In the genomic region with DNA sequence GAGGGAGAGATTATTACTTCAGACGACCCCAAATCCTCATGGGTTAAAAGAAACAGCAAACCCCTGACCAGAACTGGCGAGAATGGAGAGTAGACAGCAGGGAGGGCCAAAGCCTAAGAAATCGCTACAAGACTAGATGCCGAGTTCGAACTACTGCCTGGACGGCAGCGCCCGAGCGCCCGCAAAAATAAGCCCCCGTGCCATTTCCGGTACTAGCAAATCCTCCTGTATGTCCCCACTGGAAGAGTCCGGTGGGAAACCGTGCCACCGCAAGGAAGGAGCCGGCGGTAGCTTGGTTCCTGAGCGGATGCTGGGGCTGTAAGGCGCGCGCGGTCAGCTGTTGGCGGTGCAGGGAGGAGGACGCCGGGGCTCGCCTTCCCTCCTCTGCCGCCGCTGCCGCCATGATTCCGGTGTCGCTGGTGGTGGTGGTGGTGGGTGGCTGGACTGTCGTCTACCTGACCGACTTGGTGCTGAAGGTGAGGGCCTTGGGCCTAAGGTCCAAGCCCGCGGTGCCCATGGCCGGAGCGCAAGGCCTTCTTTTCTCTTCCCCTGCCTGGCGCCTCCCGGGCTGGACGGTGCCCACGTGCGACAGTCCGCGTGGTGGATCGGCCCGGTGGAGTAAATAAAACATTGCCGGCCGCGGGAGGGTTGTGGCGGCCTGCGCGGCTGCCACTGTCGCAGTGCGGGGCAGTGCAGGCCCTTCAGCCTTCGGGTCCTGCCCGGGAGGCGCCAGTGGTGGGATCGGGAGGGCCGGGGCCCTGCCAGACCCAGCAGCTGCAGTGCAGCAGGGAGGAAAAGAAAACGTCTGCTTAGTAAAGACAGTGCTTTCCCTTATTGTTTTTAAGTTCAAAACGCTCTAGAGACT, we compare ENCODE assay signal across 8 cellular contexts. TPM values are rescaled to one million over a fixed set of nuclear protein-coding genes. Genes with fewer than 3 reads are reported as not detected.
DNase-seq lines count a peak whose midpoint lies in the region; ATAC-seq, FAIRE-seq and TF ChIP-seq lines count a peak whose summit lies in the region.

A gene (plus strand): TSS at position 284 of the 865 bp plus-strand sequence. CDS start 118 bp downstream, at position 402.

- H3K27me3 ChIP-seq in adrenal gland = no peaks in the 10 kb centered on the region
- no peaks in the 10 kb centered on the region for H3K27me3 ChIP-seq in upper lobe of left lung

- H3K4me3 ChIP-seq in adrenal gland = peak within 1 kb of the TSS; percentile 42 to 68 (median 56)
- peak within 1 kb of the TSS; percentile 45 to 72 (median 67) for H3K4me3 ChIP-seq in upper lobe of left lung

- H3K9me3 ChIP-seq in adrenal gland (replicated peaks in 1 of 3) = no peaks in the 10 kb centered on the region
- no peaks in the 10 kb centered on the region for H3K9me3 ChIP-seq in upper lobe of left lung

- DNase-seq in GM12892 (ENCODE audit: insufficient read length) (peak; percentile 13), NCI-H1436 treated with DMSO at 0.1 percent for 48 hours (lab: John Stamatoyannopoulos, UW) (peak; percentile 33), T follicular helper cell (ENCODE audit: low read depth) (peak; percentile 65), adrenal gland (peak; percentile 79 to 91 (median 84)), left cardiac atrium (peak; percentile 81), posterior vena cava (ENCODE audit: low spot score) (peak; percentile 94), upper lobe of left lung (peak; percentile 79 to 90)

- WGBS in adrenal gland, 4 donors = 0 to 33% (median 17%) methylated on average over 4 to 61 of the region's 61 CpGs
- WGBS in upper lobe of left lung, 2 donors = 0 to 41% methylated on average over 1 to 61 of the region's 61 CpGs

- intact Hi-C loops in adrenal gland (cut with DNase I) (no loop called here), left cardiac atrium (cut with DNase I) (loop anchor here in 1 of 2 donors (5.0 kb wide), 1 partner anchor 82 kb away; a partner anchor contains a TSS), posterior vena cava (cut with DNase I) (loop anchor here (5.0 to 10.0 kb wide), 3 partner anchors 95 to 138 kb away; no protein-coding TSS in a partner anchor)

- peak; percentile 21 for FAIRE-seq in GM12892 (lab: Jason Lieb, UNC)

- peak in 4 of 6 experiments; percentile 7 to 27 (median 17) for TF ChIP-seq CTCF in adrenal gland (IDR thresholded peaks at IDR 0.05)
- peak in 2 of 6 experiments; percentile 24 to 35 for TF ChIP-seq CTCF in upper lobe of left lung (IDR thresholded peaks at IDR 0.05)

- H3K4me1 ChIP-seq in adrenal gland (replicated peaks in 1 of 2) (peaks cover 0 to 6% of the 10 kb centered on the region in 2 donors), upper lobe of left lung (peaks cover 0 to 10% (median 2%) of the 10 kb centered on the region in 4 donors)

- TF ChIP-seq EP300 in upper lobe of left lung (IDR thresholded peaks at IDR 0.05) = no peak

- peak within 1 kb of the TSS in 4 of 5 donors; percentile 61 to 84 (median 80) for H3K27ac ChIP-seq in adrenal gland
- H3K27ac ChIP-seq in upper lobe of left lung = peak within 1 kb of the TSS; percentile 84 to 88 (median 86)

- TF ChIP-seq POLR2A in GM12892 (IDR thresholded peaks at IDR 0.05; ENCODE audit: low read depth, low read length) (peak; percentile 70), adrenal gland (IDR thresholded peaks at IDR 0.05) (peak; percentile 58 to 70), upper lobe of left lung (IDR thresholded peaks at IDR 0.05) (peak; percentile 28 to 74 (median 63))

- no peaks in the 10 kb centered on the region for H3K36me3 ChIP-seq in adrenal gland (replicated peaks in 1 of 2)
- H3K36me3 ChIP-seq in upper lobe of left lung = no peaks in the 10 kb centered on the region

- ATAC-seq in HG02840 (IDR thresholded peaks at IDR 0.05; ENCODE audit: low FRiP score, unreplicated experiment) = peak; percentile 80
- peak; percentile 92 to 97 for ATAC-seq in left cardiac atrium
- peak; percentile 94 to 98 for ATAC-seq in upper lobe of left lung (ENCODE audit: low FRiP score in 2 of 2)

RNA-seq across cellular contexts. Expression of the gene that starts here (rescaled TPM):
- polyA plus RNA-seq in GM12892 (2012; ENCODE audit: missing spikeins) = 6.3 TPM
- total RNA-seq in adrenal gland (10 to 100 TPM; 10.6 to 23.8 (median 19.4) TPM), left cardiac atrium (10 to 100 TPM in 1 of 2 donors, 1 to 10 TPM in 1; 8.8 to 12.5 TPM), posterior vena cava (10 to 100 TPM; 11.8 to 14.1 TPM), upper lobe of left lung (10 to 100 TPM in 3 of 6 donors, 1 to 10 TPM in 3; 3.0 to 13.7 (median 9.9) TPM)
- polyA plus RNA-seq in adrenal gland = 10 to 100 TPM in 1 of 3 donors, 1 to 10 TPM in 2; 2.1 to 25.2 (median 2.4) TPM

Comparison
In these comparisons a context has a peak if more than half of its experiments do, and no peak if none do; other contexts are left out.
1. Peak in every context shown above with its lines: DNase-seq, ATAC-seq, H3K4me3 ChIP-seq and H3K27ac ChIP-seq.
2. DNase-seq: peak in every context shown above with its lines; median percentile 94 in posterior vena cava; 84 in upper lobe of left lung; 84 in adrenal gland; 81 in left cardiac atrium; 65 in T follicular helper cell; 33 in NCI-H1436 treated with DMSO at 0.1 percent for 48 hours; 13 in GM12892.
3. intact Hi-C loops: an anchor here in posterior vena cava (5.0 to 10.0 kb wide); none called in adrenal gland.